In the genomic region with DNA sequence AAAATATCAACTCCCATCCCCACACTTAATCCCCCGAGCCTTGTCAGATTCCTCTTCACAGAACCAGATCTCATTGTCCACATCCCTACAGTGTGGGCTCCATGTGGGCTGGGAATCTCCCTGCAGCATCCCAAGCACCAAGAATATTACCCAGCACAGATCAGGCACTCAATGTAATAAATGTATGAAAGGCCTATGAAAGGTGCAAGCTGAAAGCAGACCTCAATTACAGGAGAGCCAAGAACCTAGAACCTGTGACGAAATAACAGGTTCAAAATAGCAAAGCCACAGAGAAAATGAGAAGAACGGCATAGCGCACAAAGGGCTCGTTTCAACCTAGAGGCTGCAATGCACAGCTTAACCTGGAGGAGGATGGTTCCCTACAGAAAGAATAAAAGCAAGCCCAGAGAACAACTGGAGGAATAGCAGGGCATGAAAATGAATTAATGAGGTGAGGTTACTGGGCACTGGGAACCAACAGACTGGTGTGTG, we compare ENCODE assay signal across 10 cellular contexts. TPM values are rescaled to one million over a fixed set of nuclear protein-coding genes. Genes with fewer than 3 reads are reported as not detected.
DNase-seq lines count a peak whose midpoint lies in the region; ATAC-seq and TF ChIP-seq lines count a peak whose summit lies in the region.
"Had no signal": no experiment of that assay in that cellular context is flagged by ENCODE, and none has a peak within 500 bp of the region (broad histone marks: within the 10 kb centered on the region; RNA-seq: fewer than 3 reads in every experiment).

No MANE protein-coding gene starts in this region.

- H3K36me3 ChIP-seq in DOHH2 (ENCODE audit: control insufficient read depth, low read length) (peaks cover 3% of the 10 kb centered on the region; the same call in 1 of the 2 replicates), GM23248 (ENCODE audit: low read depth) (no peaks in the 10 kb centered on the region), liver (ENCODE audit: control insufficient read depth in 4 of 4, insufficient read depth in 3 of 4, low read depth in 1 of 4, low read length in 3 of 4) (no peaks in the 10 kb centered on the region), upper lobe of left lung (no peaks in the 10 kb centered on the region)
- H3K36me3 ChIP-seq: thyroid gland had no signal

- no peak for TF ChIP-seq RAD21 in liver (IDR thresholded peaks at IDR 0.05)

- H3F3A ChIP-seq in DOHH2 (ENCODE audit: control insufficient read depth, insufficient read depth), result peaks cover 18% of the 10 kb centered on the region
- H3F3A ChIP-seq in GM23248 (ENCODE audit: insufficient read depth), result peaks cover 8% of the 10 kb centered on the region; the same call in 1 of the 2 replicates

- 84 to 93% methylated on average over 5 of the region's 5 CpGs for WGBS in GM23248 (ENCODE audit: low coverage in 1 of 2, low lambda C conversion rate in 2 of 2, missing lambda C conversion rate in 2 of 2), 2 experiments
- 82% methylated on average over 5 of the region's 5 CpGs for WGBS in liver
- WGBS in upper lobe of left lung, 2 donors, result 80 to 87% methylated on average over 5 of the region's 5 CpGs

- H3K4me2 ChIP-seq in DOHH2 (ENCODE audit: low read length) (peak overlapping the region; percentile 96), GM23248 (ENCODE audit: unreplicated experiment) (no peak overlapping the region)

- H3K9me3 ChIP-seq in DOHH2 (ENCODE audit: control insufficient read depth, insufficient read depth, low read length) (no peaks in the 10 kb centered on the region), GM23248 (ENCODE audit: low read depth) (no peaks in the 10 kb centered on the region), liver (ENCODE audit: control insufficient read depth in 4 of 4, low read length in 3 of 4) (no peaks in the 10 kb centered on the region), upper lobe of left lung (no peaks in the 10 kb centered on the region)
- H3K9me3 ChIP-seq: thyroid gland had no signal

- TF ChIP-seq POLR2A in upper lobe of left lung (IDR thresholded peaks at IDR 0.05), result no peak

- TF ChIP-seq CTCF in DOHH2 (IDR thresholded peaks at IDR 0.05; ENCODE audit: low read depth, low read length, poor library complexity, severe bottlenecking) (peak; percentile 48), liver (IDR thresholded peaks at IDR 0.05; ENCODE audit: low read depth, low read length, missing input control) (peak; percentile 18), upper lobe of left lung (IDR thresholded peaks at IDR 0.05) (no peak)

- TF ChIP-seq EP300 in upper lobe of left lung (IDR thresholded peaks at IDR 0.05), result no peak

- no peaks in the 10 kb centered on the region for H3K9me2 ChIP-seq in DOHH2 (replicated peaks; ENCODE audit: control insufficient read depth, low read length)
- H3K9me2 ChIP-seq in GM23248 (ENCODE audit: insufficient read depth), result no peaks in the 10 kb centered on the region

- H3K79me2 ChIP-seq in DOHH2 (ENCODE audit: control insufficient read depth, low read length), result peaks cover 78% of the 10 kb centered on the region
- peaks cover 61% of the 10 kb centered on the region for H3K79me2 ChIP-seq in GM23248 (ENCODE audit: insufficient read depth)

- H2AFZ ChIP-seq in GM23248, result no peak overlapping the region

- in situ Hi-C loops in GM23248 (cut with MboI) (no loop called here), SK-MEL-5 (cut with HindIII; ENCODE audit: low pct_unique_long_range_greater_than_20kb, low sequenced_read_pairs) (no loop called here)

- H3K4me1 ChIP-seq in DOHH2 (ENCODE audit: control insufficient read depth, low read length), result peaks cover 81% of the 10 kb centered on the region
- no peaks in the 10 kb centered on the region for H3K4me1 ChIP-seq in GM23248 (ENCODE audit: insufficient read depth)
- peaks cover 2 to 21% (median 9%) of the 10 kb centered on the region in 4 donors for H3K4me1 ChIP-seq in liver (ENCODE audit: control insufficient read depth in 4 of 4, insufficient read depth in 4 of 4, low read length in 3 of 4)
- H3K4me1 ChIP-seq in upper lobe of left lung, result peaks cover 6 to 23% (median 19%) of the 10 kb centered on the region in 4 donors

- peak overlapping the region; percentile 6; the same call in 1 of the 2 replicates for H3K27ac ChIP-seq in DOHH2 (ENCODE audit: low read depth, low read length)
- H3K27ac ChIP-seq in GM23248, result no peak overlapping the region
- H3K27ac ChIP-seq in liver (ENCODE audit: low read depth in 1 of 2, low read length in 2 of 2), result no peak overlapping the region
- H3K27ac ChIP-seq in upper lobe of left lung, result no peak overlapping the region
- H3K27ac ChIP-seq: thyroid gland had no signal

- H4K20me1 ChIP-seq in DOHH2 (ENCODE audit: control insufficient read depth, insufficient read depth, low read depth, low read length) (0 out of 2 replicates have a peak, but pooled peaks cover 7% of the 10 kb centered on the region), GM23248 (ENCODE audit: insufficient read depth) (no peaks in the 10 kb centered on the region)

- H3K9ac ChIP-seq in GM23248 (no peak overlapping the region), liver (ENCODE audit: low read depth in 1 of 2, low read length in 2 of 2) (no peak overlapping the region)

- H3K4me3 ChIP-seq in DOHH2 (ENCODE audit: low read length), result peak overlapping the region; percentile 94
- no peak overlapping the region for H3K4me3 ChIP-seq in GM23248
- H3K4me3 ChIP-seq in liver (ENCODE audit: low read depth in 1 of 3, low read length in 3 of 3), result no peak overlapping the region
- H3K4me3 ChIP-seq in upper lobe of left lung, result no peak overlapping the region
- H3K4me3 ChIP-seq: thyroid gland had no signal

- H3K27me3 ChIP-seq in DOHH2 (ENCODE audit: control insufficient read depth, low read length) (no peaks in the 10 kb centered on the region), GM23248 (replicated peaks; ENCODE audit: insufficient read depth) (no peaks in the 10 kb centered on the region), liver (ENCODE audit: control insufficient read depth in 4 of 4, insufficient read depth in 4 of 4, low read length in 3 of 4) (no peaks in the 10 kb centered on the region), upper lobe of left lung (no peaks in the 10 kb centered on the region)
- H3K27me3 ChIP-seq: thyroid gland had no signal

- ATAC-seq in upper lobe of left lung (ENCODE audit: low FRiP score in 2 of 2), result no peak
- ATAC-seq in GM19023 (IDR thresholded peaks at IDR 0.05; ENCODE audit: unreplicated experiment), result no peak

- DNase-seq in GM23248 (peak; percentile 13), SK-MEL-5 (ENCODE audit: low read depth, low spot score) (peak; percentile 65), upper lobe of left lung (no peak), NCI-H748 (lab: John Stamatoyannopoulos, UW; ENCODE audit: unreplicated experiment) (no peak), NCI-H1092 treated with DMSO at 0.1 percent for 48 hours (lab: John Stamatoyannopoulos, UW) (no peak)
- DNase-seq: GOT3, thyroid gland had no signal

TF ChIP-seq in liver, 16 proteins besides CTCF, POLR2A, EP300 and RAD21:
- no peak for TF ChIP-seq FOXA2 (IDR thresholded peaks at IDR 0.05)
- no peak for TF ChIP-seq SP1 (IDR thresholded peaks at IDR 0.05)

RNA-seq across cellular contexts. Expression of a gene that starts 3.1 kb away (rescaled TPM):
- 9.6 and 11.0 TPM in 2 replicates for total RNA-seq in GM23248 (2014; rRNA removed; shearing (Covaris generic))
- polyA plus RNA-seq in GM23248 (2016; fragmentation: Nextera tagmentation; extraction: Ambion mirVana), result 5.8 and 5.9 TPM in 2 replicates
- 117 and 120 TPM in 2 replicates for total RNA-seq in SK-MEL-5 (2014; rRNA removed; shearing (Covaris generic))
- polyA plus RNA-seq in SK-MEL-5 (2015; cell fraction: cytosol; rRNA removed), result 159 and 217 TPM in 2 replicates
- polyA plus RNA-seq in SK-MEL-5 (2015; cell fraction: nucleus; rRNA removed), result 285 and 322 TPM in 2 replicates
- total RNA-seq in liver, result 10 to 100 TPM; 10.6 to 48.4 TPM
- 10 to 100 TPM in 1 of 2 donors, 1 to 10 TPM in 1; 9.1 to 18.9 TPM for polyA plus RNA-seq in liver
- total RNA-seq in upper lobe of left lung, result 10 to 100 TPM; 13.1 to 26.2 (median 19.2) TPM

Comparison
In these comparisons a context has a peak if more than half of its experiments do, and no peak if none do; other contexts are left out.
1. CTCF ChIP-seq: peak in DOHH2 (single experiment) and liver (single experiment); none in upper lobe of left lung (0 of 6).
2. DNase-seq: peak in GM23248 (single experiment) and SK-MEL-5 (single experiment); none in upper lobe of left lung (0 of 2), NCI-H748 (single experiment) and NCI-H1092 treated with DMSO at 0.1 percent for 48 hours (single experiment).